8 cellular contexts compared by ENCODE assay signal in the genomic region with DNA sequence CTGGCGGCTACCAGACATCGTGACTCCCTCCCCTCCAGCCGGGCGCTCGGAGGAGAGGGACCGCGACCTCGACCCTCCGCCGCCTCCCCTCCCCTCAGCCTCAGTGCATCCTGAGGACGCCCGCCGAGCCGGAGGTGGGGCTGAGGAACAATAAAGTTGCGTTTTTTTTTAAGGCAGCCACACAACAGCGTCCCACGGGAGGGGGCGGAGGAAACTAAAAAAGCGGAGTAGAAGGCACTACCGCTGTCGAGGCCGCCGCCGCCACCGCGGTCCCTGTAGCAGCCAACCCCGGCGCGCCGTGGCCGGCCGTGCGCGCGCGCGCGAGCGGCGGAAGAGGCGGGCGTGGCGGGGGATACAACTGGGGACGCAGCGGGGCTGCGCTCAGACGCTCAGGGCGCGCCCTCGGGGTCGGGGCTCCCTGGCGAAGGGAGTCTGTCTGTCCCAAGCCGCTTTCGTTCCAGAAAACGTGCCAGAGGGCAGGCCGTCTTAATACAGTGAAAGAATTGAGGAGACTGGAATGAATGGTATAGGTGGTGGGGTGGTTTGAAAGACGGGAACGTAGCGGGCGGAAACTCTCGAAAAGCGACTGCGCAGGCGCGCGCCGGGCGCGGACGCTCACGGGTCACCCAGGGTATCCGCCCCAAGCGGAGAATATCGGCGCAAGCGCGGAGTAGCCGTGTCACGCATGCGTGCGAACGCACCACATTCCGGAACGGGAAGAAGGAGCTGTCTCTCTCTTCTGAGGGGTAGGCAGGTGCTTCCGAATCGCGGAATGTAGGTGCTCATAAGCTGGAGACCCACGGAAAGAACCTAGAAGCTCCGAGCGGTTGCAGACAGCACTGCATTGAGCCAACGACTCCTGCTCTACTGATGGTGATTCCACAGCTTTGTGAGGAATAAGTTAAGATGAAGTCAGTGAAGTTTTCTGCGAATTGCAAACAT. TPM values are rescaled to one million over a fixed set of nuclear protein-coding genes. Genes with fewer than 3 reads are reported as not detected.
DNase-seq lines count a peak whose midpoint lies in the region; ATAC-seq, FAIRE-seq and TF ChIP-seq lines count a peak whose summit lies in the region.

A gene (minus strand): TSS at position 326 of the 942 bp plus-strand sequence. CDS start 308 bp downstream, at position 18.

- H3K4me3 ChIP-seq in Caco-2 (ENCODE audit: low read depth, low read length) (peak within 1 kb of the TSS; percentile 96), H1 (ENCODE audit: extremely low read depth in 1 of 4, insufficient read depth in 2 of 4, low read depth in 3 of 4, low read length in 4 of 4) (peak within 1 kb of the TSS; percentile 80 to 100 (median 91)), mesendoderm (ENCODE audit: low read length) (peak within 1 kb of the TSS; percentile 85)

- H3K4ac ChIP-seq in H1 (replicated peaks; ENCODE audit: insufficient read length, low read depth, low read length) (peak within 1 kb of the TSS; percentile 91), mesendoderm (ENCODE audit: low read depth, low read length) (peak within 1 kb of the TSS; percentile 73)

- H3K36me3 ChIP-seq in Caco-2 (ENCODE audit: control insufficient read depth, insufficient read depth, low read length): no peaks in the 10 kb centered on the region
- no peaks in the 10 kb centered on the region for H3K36me3 ChIP-seq in H1 (ENCODE audit: control insufficient read depth in 2 of 4, insufficient read depth in 4 of 4, low read length in 3 of 4)
- no peaks in the 10 kb centered on the region for H3K36me3 ChIP-seq in mesendoderm (ENCODE audit: control insufficient read depth, insufficient read depth, low read length)

- peak within 1 kb of the TSS; percentile 83 for H3K27ac ChIP-seq in H1 (ENCODE audit: low read depth, low read length)
- peak within 1 kb of the TSS; percentile 96 for H3K27ac ChIP-seq in mesendoderm (ENCODE audit: low read depth, low read length)

- H4K5ac ChIP-seq in H1 (ENCODE audit: insufficient read length, low read depth, low read length) (peak within 1 kb of the TSS; percentile 98), mesendoderm (ENCODE audit: low read length) (no peak within 1 kb of the TSS)

- peaks cover 7% of the 10 kb centered on the region for H3K36me3 Mint-ChIP-seq in Caco-2 (ENCODE audit: insufficient read depth, unreplicated experiment)

- peaks cover 14% of the 10 kb centered on the region for H3K4me1 Mint-ChIP-seq in Caco-2 (ENCODE audit: low read depth, unreplicated experiment)

- TF ChIP-seq RAD21 in H1 (IDR thresholded peaks at IDR 0.05 in 1 of 2, conservative IDR thresholded peaks at IDR 0.05 in 1 of 2; ENCODE audit: low read depth in 2 of 2, low read length in 2 of 2): no peak; a peak in 1 of 4 replicates

- H2BK20ac ChIP-seq in H1 (ENCODE audit: low read length): no peak within 1 kb of the TSS

- peak within 1 kb of the TSS; percentile 87 for H3K4me3 Mint-ChIP-seq in Caco-2 (ENCODE audit: unreplicated experiment)

- H3K79me1 ChIP-seq in H1 (ENCODE audit: low read depth, low read length) (peaks cover 4% of the 10 kb centered on the region), mesendoderm (ENCODE audit: low read length) (peaks cover 3% of the 10 kb centered on the region)

- peak within 1 kb of the TSS; percentile 90 for H2BK5ac ChIP-seq in H1 (ENCODE audit: low read depth, low read length)
- peak within 1 kb of the TSS; percentile 94 for H2BK5ac ChIP-seq in mesendoderm (ENCODE audit: low read length)

- H3K23me2 ChIP-seq in H1 (ENCODE audit: low read depth, low read length): peaks cover 12% of the 10 kb centered on the region

- H3K9me3 ChIP-seq in Caco-2: no peaks in the 10 kb centered on the region
- no peaks in the 10 kb centered on the region for H3K9me3 ChIP-seq in H1 (ENCODE audit: insufficient read depth in 2 of 2, low read depth in 1 of 2, low read length in 1 of 2)

- H3K4me2 ChIP-seq in H1 (ENCODE audit: insufficient read depth in 1 of 2, low read depth in 2 of 2, low read length in 2 of 2) (peak within 1 kb of the TSS; percentile 71 to 75), mesendoderm (ENCODE audit: low read length) (peak within 1 kb of the TSS; percentile 86)

- intact Hi-C loops in Caco-2 (cut with micrococcal nuclease; ENCODE audit: unreplicated experiment): loop anchor here (1.0 to 10.0 kb wide), 4 partner anchors 56 to 365 kb away; no protein-coding TSS in a partner anchor

- peak within 1 kb of the TSS; percentile 91 for H4K91ac ChIP-seq in H1 (replicated peaks; ENCODE audit: insufficient read length, low read length)

- H2AK5ac ChIP-seq in H1 (ENCODE audit: low read depth, low read length) (no peak within 1 kb of the TSS), mesendoderm (ENCODE audit: low read length) (no peak within 1 kb of the TSS)

- BruUV-seq in Caco-2 (replicated peaks; lab: Mats Ljungman, UMichigan): no TSS peak

- H2BK120ac ChIP-seq in H1 (replicated peaks; ENCODE audit: low read depth, low read length): peak within 1 kb of the TSS; percentile 33
- H2BK120ac ChIP-seq in mesendoderm (ENCODE audit: low read depth, low read length): no peak within 1 kb of the TSS

- peaks cover 1 to 8% of the 10 kb centered on the region in 2 experiments for H4K20me1 ChIP-seq in H1 (replicated peaks in 1 of 2; ENCODE audit: control insufficient read depth in 1 of 2, insufficient read depth in 2 of 2, low read length in 2 of 2)

- no peak within 1 kb of the TSS for H3K14ac ChIP-seq in H1 (ENCODE audit: insufficient read length)

- H3K9ac ChIP-seq in H1 (replicated peaks in 1 of 4; ENCODE audit: extremely low read depth in 1 of 4, low read depth in 3 of 4, low read length in 3 of 4) (peak within 1 kb of the TSS; percentile 62 to 86 (median 76)), mesendoderm (ENCODE audit: low read length) (peak within 1 kb of the TSS; percentile 94)

- H2AFZ ChIP-seq in H1 (ENCODE audit: low read length): peak within 1 kb of the TSS; percentile 93

- H2BK15ac ChIP-seq in H1 (ENCODE audit: low read length) (0 out of 2 replicates have a peak within 1 kb of the TSS, but pooled peaks have one; percentile 46), mesendoderm (replicated peaks; ENCODE audit: low read depth) (no peak within 1 kb of the TSS)

- H2BK12ac ChIP-seq in H1 (ENCODE audit: low read depth, low read length): no peak within 1 kb of the TSS

- peak within 1 kb of the TSS; percentile 95 for H3K27ac Mint-ChIP-seq in Caco-2 (ENCODE audit: unreplicated experiment)

- peaks cover 8% of the 10 kb centered on the region for H3K4me1 ChIP-seq in Caco-2
- no peaks in the 10 kb centered on the region; a peak in 2 of 7 replicates for H3K4me1 ChIP-seq in H1 (replicated peaks in 1 of 4; ENCODE audit: control insufficient read depth in 3 of 4, insufficient read depth in 4 of 4, low read length in 3 of 4)
- no peaks in the 10 kb centered on the region for H3K4me1 ChIP-seq in mesendoderm (ENCODE audit: control insufficient read depth, low read depth, low read length)

- POLR2A ChIA-PET in Caco-2 (lab: Charles Lee) (interaction anchor here (0.6 to 1.1 kb wide), 8 partner anchors 22 to 148 kb away, joined by 3 to 4 read pairs (median 3); no protein-coding TSS in a partner anchor), H1 (lab: Charles Lee; ENCODE audit: partially characterized antibody) (interaction anchor here (0.6 to 1.6 kb wide), 18 partner anchors 10 to 64 kb away, joined by 3 to 9 read pairs (median 3); no protein-coding TSS in a partner anchor)

- H3K79me2 ChIP-seq in H1 (ENCODE audit: control insufficient read depth in 1 of 2, insufficient read depth in 2 of 2, low read length in 2 of 2) (peaks cover 17 to 41% of the 10 kb centered on the region in 2 experiments), mesendoderm (ENCODE audit: control insufficient read depth, insufficient read depth, low read length) (peaks cover 33% of the 10 kb centered on the region)

- TF ChIP-seq CTCF in Caco-2 (IDR thresholded peaks at IDR 0.05; ENCODE audit: insufficient read depth in 1 of 2, low read depth in 1 of 2, low read length in 1 of 2, severe bottlenecking in 1 of 2, unreplicated experiment in 1 of 2) (no peak), H1 (IDR thresholded peaks at IDR 0.05; ENCODE audit: control extremely low read depth in 1 of 3, insufficient read depth in 1 of 3, low read depth in 1 of 3, low read length in 3 of 3) (peak in 1 of 3 experiments; percentile 13; a peak in 1 of 4 replicates)

- H3K23ac ChIP-seq in H1 (ENCODE audit: insufficient read length): no peak within 1 kb of the TSS
- H3K23ac ChIP-seq in mesendoderm (ENCODE audit: low read length): peak within 1 kb of the TSS; percentile 80

- H4K8ac ChIP-seq in H1 (ENCODE audit: extremely low read depth, insufficient read depth, low read length) (peak within 1 kb of the TSS; percentile 91), mesendoderm (ENCODE audit: low read depth, low read length) (peak within 1 kb of the TSS; percentile 91)

- CTCF ChIA-PET in Caco-2 (lab: Charles Lee) (interaction anchor here (0.7 to 0.9 kb wide), 3 partner anchors 11 to 834 kb away, joined by 3 to 4 read pairs (median 3); no protein-coding TSS in a partner anchor), H1 (lab: Charles Lee; ENCODE audit: partially characterized antibody) (interaction anchor here (0.9 kb wide), 1 partner anchor 12 kb away, joined by 3 read pairs; no protein-coding TSS in a partner anchor)

- no peak for TF ChIP-seq EP300 in H1 (IDR thresholded peaks at IDR 0.05; ENCODE audit: borderline replicate concordance in 1 of 2, low read depth in 2 of 2, low read length in 2 of 2)

- H3K9me3 Mint-ChIP-seq in Caco-2 (ENCODE audit: unreplicated experiment): no peaks in the 10 kb centered on the region

- H3K27me3 ChIP-seq in Caco-2 (replicated peaks; ENCODE audit: control insufficient read depth, insufficient read depth, low read length) (no peaks in the 10 kb centered on the region), H1 (replicated peaks in 1 of 4; ENCODE audit: control insufficient read depth in 3 of 4, extremely low read depth in 1 of 4, insufficient read depth in 3 of 4, low read length in 3 of 4) (no peaks in the 10 kb centered on the region), mesendoderm (ENCODE audit: insufficient read depth, low read length, poor library complexity) (no peaks in the 10 kb centered on the region)

- no peaks in the 10 kb centered on the region for H3K27me3 Mint-ChIP-seq in Caco-2 (ENCODE audit: insufficient read depth, unreplicated experiment)

- H3K18ac ChIP-seq in H1 (ENCODE audit: extremely low read depth, low read length) (peak within 1 kb of the TSS; percentile 96), mesendoderm (ENCODE audit: low read length) (peak within 1 kb of the TSS; percentile 71)

- peak; percentile 80 for ATAC-seq in GM21367 (IDR thresholded peaks at IDR 0.05; ENCODE audit: unreplicated experiment)

- TF ChIP-seq POLR2A in H1 (IDR thresholded peaks at IDR 0.05; ENCODE audit: control extremely low read depth in 1 of 2, low read depth in 2 of 2, low read length in 2 of 2): peak; percentile 2 to 29; a peak in 2 of 3 replicates

- H3K56ac ChIP-seq in H1 (replicated peaks; ENCODE audit: insufficient read length, low read depth, low read length) (peak within 1 kb of the TSS; percentile 98), mesendoderm (ENCODE audit: low read length) (peak within 1 kb of the TSS; percentile 99)

- WGBS in H1 (ENCODE audit: extremely low coverage in 1 of 2, insufficient coverage in 1 of 2, insufficient read length in 1 of 2, insufficient replicate concordance in 2 of 2, low coverage in 1 of 2, low lambda C conversion rate in 2 of 2, missing lambda C conversion rate in 1 of 2), 2 experiments: 1% methylated on average over 77 of the region's 92 CpGs; no CpG with 5 or more reads in 1 of the 2 experiments
- no CpG with 5 or more reads among the region's 92 CpGs for WGBS in mesendoderm (ENCODE audit: extremely low coverage, insufficient coverage, low lambda C conversion rate)

- DNase-seq in Caco-2 (peak; percentile 96 to 98), HTR-8/SVneo (ENCODE audit: insufficient read length, low spot score) (peak; percentile 98), NOMO-1 treated with dmso at 0.1 percent for 144 hours (lab: John Stamatoyannopoulos, UW; ENCODE audit: unreplicated experiment) (peak; percentile 93), H1 (ENCODE audit: low read depth in 1 of 2, low spot score in 2 of 2) (peak; percentile 89 to 91), mesendoderm (peak; percentile 98)
- peak; percentile 84 to 93 (median 89) for DNase-seq in activated CD8-positive, alpha-beta memory T cell treated with anti-CD3 and anti-CD28 coated beads for 48 hours (ENCODE audit: low read depth in 2 of 3, low spot score in 2 of 3)
- DNase-seq in stimulated activated CD8-positive, alpha-beta memory T cell treated with anti-CD3 and anti-CD28 coated beads, Interleukin-15, amount 100 ng/mL, for 1 hour (ENCODE audit: low read depth): peak; percentile 94

- FAIRE-seq in HTR-8/SVneo (lab: Jason Lieb, UNC): peak; percentile 72
- peak; percentile 24 for FAIRE-seq in H1 (lab: Jason Lieb, UNC)

RNA-seq across cellular contexts. Expression of the gene that starts here (rescaled TPM):
- 45.9 and 46.9 TPM in 2 replicates for total RNA-seq in Caco-2 (2022)
- 44.9 and 47.1 TPM in 2 replicates for total RNA-seq in H1 (2021; fragmentation: NEBNext Ultra II Directional; extraction: Animal tissue kit (Norgen Biotek cat#: 25700))
- 15.5 and 26.2 TPM in 2 replicates for polyA plus RNA-seq in H1 (2011; rRNA removed)
- 25.4 TPM for polyA plus RNA-seq in H1 (2011; cell fraction: cytosol; rRNA removed)
- 10.8 TPM for polyA plus RNA-seq in H1 (2011; cell fraction: nucleus; rRNA removed)
- 27.3 to 37.6 TPM (median 29.8 TPM) in 4 replicates for polyA plus RNA-seq in H1 (2012, experiment 1 of 2)
- polyA plus RNA-seq in H1 (2012, experiment 2 of 2): 6.0 TPM
- polyA plus RNA-seq in H1 (2013, experiment 1 of 2): 23.6 TPM
- 22.8 TPM for polyA plus RNA-seq in H1 (2013, experiment 2 of 2)
- polyA minus RNA-seq in H1 (2011; rRNA and poly(A)+ RNA removed): 74.0 and 99.6 TPM in 2 replicates
- polyA minus RNA-seq in H1 (2011; cell fraction: cytosol; rRNA and poly(A)+ RNA removed): 35.2 TPM
- 104 TPM for polyA minus RNA-seq in H1 (2011; cell fraction: nucleus; rRNA and poly(A)+ RNA removed)
- 25.8 TPM for polyA plus RNA-seq in mesendoderm (2013, experiment 1 of 2)
- 24.7 TPM for polyA plus RNA-seq in mesendoderm (2013, experiment 2 of 2)

Comparison
In these comparisons a context has a peak if more than half of its experiments do, and no peak if none do; other contexts are left out.
1. Peak in every context shown above with its lines: DNase-seq, ATAC-seq, H3K4me3 ChIP-seq and H3K27ac ChIP-seq.